ENCODE assay signal across 16 cellular contexts in genomic region chr13:99590519-99591011, GRCh38. TPM values are rescaled to one million over a fixed set of nuclear protein-coding genes. Genes with fewer than 3 reads are reported as not detected.
DNase-seq lines count a peak whose midpoint lies in the region; FAIRE-seq and TF ChIP-seq lines count a peak whose summit lies in the region.
"Had no signal": no experiment of that assay in that cellular context is flagged by ENCODE, and none has a peak within 500 bp of the region (broad histone marks: within the 10 kb centered on the region; RNA-seq: fewer than 3 reads in every experiment).

No MANE protein-coding gene starts in this region.

- H3K4me2 ChIP-seq in Loucy (ENCODE audit: low read depth, low read length, poor library complexity, severe bottlenecking), result no peak overlapping the region
- H3K4me2 ChIP-seq in neural progenitor cell, result no peak overlapping the region
- H3K4me2 ChIP-seq in PC-9, result no peak overlapping the region

- peaks cover 2% of the 10 kb centered on the region for H3K27me3 Mint-ChIP-seq in neural progenitor cell (ENCODE audit: insufficient read depth, low read depth)
- H3K27me3 Mint-ChIP-seq: activated B cell treated with CpG ODN at 0.5 μM for 24 hours, memory B cell had no signal

- FAIRE-seq in GM12892 (lab: Jason Lieb, UNC), result no peak

- no peak overlapping the region for H3K4me3 ChIP-seq in AG10803 (ENCODE audit: low read length)
- no peak overlapping the region for H3K4me3 ChIP-seq in Loucy (ENCODE audit: low read length, poor library complexity, severe bottlenecking)
- H3K4me3 ChIP-seq in neural progenitor cell, result no peak overlapping the region
- no peak overlapping the region for H3K4me3 ChIP-seq in PC-9
- H3K4me3 ChIP-seq: ovary had no signal

- 0 out of 2 replicates have a peak overlapping the region, but pooled peaks have one; percentile 2 for H2AFZ ChIP-seq in Loucy (ENCODE audit: low read length)
- H2AFZ ChIP-seq in neural progenitor cell (replicated peaks), result peak overlapping the region; percentile 57
- no peak overlapping the region for H2AFZ ChIP-seq in PC-9

- H3K9ac ChIP-seq in Loucy (ENCODE audit: low read depth, low read length, poor library complexity, severe bottlenecking) (no peak overlapping the region), neural progenitor cell (no peak overlapping the region)

- H3K4me1 Mint-ChIP-seq in neural progenitor cell, result peaks cover 2% of the 10 kb centered on the region
- H3K4me1 Mint-ChIP-seq: activated B cell treated with CpG ODN at 0.5 μM for 24 hours, memory B cell had no signal

- DNase-seq in AG10803 (ENCODE audit: low read depth) (peak; percentile 21), dedifferentiated amniotic fluid mesenchymal stem cell (ENCODE audit: extremely low spot score) (peak; percentile 77), neural progenitor cell (ENCODE audit: low spot score) (no peak), GM12892 (ENCODE audit: insufficient read length) (no peak), PC-9 (no peak)
- DNase-seq in activated CD4-positive, CD25-positive, alpha-beta regulatory T cell treated with anti-CD3 and anti-CD28 coated beads, Interleukin-2, amount 50 U/mL, for 72 hours, result no peak
- DNase-seq in stimulated activated CD4-positive, alpha-beta T cell treated with anti-CD3 and anti-CD28 coated beads, Interleukin-1b, Interleukin-23, amount 100 ng/mL, for 48 hours, result no peak
- DNase-seq: activated B cell treated with CpG ODN at 0.5 μM for 24 hours, activated T-cell treated with anti-CD3 and anti-CD28 coated beads for 4 hours, EL, hypothalamus, NCI-H2171 had no signal

- H3K9me3 Mint-ChIP-seq in neural progenitor cell, result peaks cover 2% of the 10 kb centered on the region
- H3K9me3 Mint-ChIP-seq: activated B cell treated with CpG ODN at 0.5 μM for 24 hours, memory B cell had no signal

- H4K20me1 ChIP-seq in Loucy (ENCODE audit: insufficient read depth, low read length, poor library complexity, severe bottlenecking), result no peaks in the 10 kb centered on the region
- H4K20me1 ChIP-seq in neural progenitor cell (ENCODE audit: low read depth), result no peaks in the 10 kb centered on the region
- no peaks in the 10 kb centered on the region for H4K20me1 ChIP-seq in PC-9 (ENCODE audit: insufficient read depth)

- H3K27ac ChIP-seq in neural progenitor cell, result no peak overlapping the region
- no peak overlapping the region for H3K27ac ChIP-seq in PC-9
- H3K27ac ChIP-seq: C4-2B, ovary had no signal

- H3K36me3 Mint-ChIP-seq in neural progenitor cell, result no peaks in the 10 kb centered on the region
- H3K36me3 Mint-ChIP-seq: memory B cell had no signal

- H3K4me3 Mint-ChIP-seq in neural progenitor cell, result no peak overlapping the region
- H3K4me3 Mint-ChIP-seq: activated B cell treated with CpG ODN at 0.5 μM for 24 hours, memory B cell had no signal

- intact Hi-C loops in PC-9 (cut with micrococcal nuclease; ENCODE audit: unreplicated experiment), result no loop called here

- POLR2A ChIA-PET in PC-9 (lab: Charles Lee; ENCODE audit: unreplicated experiment), result no interaction called here

- H3F3A ChIP-seq in Loucy (ENCODE audit: low read depth), result no peaks in the 10 kb centered on the region
- H3F3A ChIP-seq in neural progenitor cell (ENCODE audit: low read depth), result no peaks in the 10 kb centered on the region
- H3F3A ChIP-seq in PC-9 (ENCODE audit: insufficient read depth, low read depth), result no peaks in the 10 kb centered on the region

- H3K9me2 ChIP-seq in Loucy (replicated peaks; ENCODE audit: low read depth, low read length) (no peaks in the 10 kb centered on the region), PC-9 (ENCODE audit: insufficient read depth) (no peaks in the 10 kb centered on the region)

- H3K36me3 ChIP-seq in Loucy (ENCODE audit: insufficient read depth, low read length), result no peaks in the 10 kb centered on the region
- H3K36me3 ChIP-seq in neural progenitor cell, result no peaks in the 10 kb centered on the region
- no peaks in the 10 kb centered on the region for H3K36me3 ChIP-seq in PC-9 (ENCODE audit: low read depth)
- H3K36me3 ChIP-seq: ovary had no signal

- H3K9me3 ChIP-seq in Loucy (ENCODE audit: insufficient read depth, low read depth, low read length), result no peaks in the 10 kb centered on the region
- H3K9me3 ChIP-seq in neural progenitor cell (ENCODE audit: low read depth), result no peaks in the 10 kb centered on the region
- no peaks in the 10 kb centered on the region for H3K9me3 ChIP-seq in PC-9 (ENCODE audit: insufficient read depth, low read depth)
- H3K9me3 ChIP-seq: ovary had no signal

- H3K4me1 ChIP-seq in Loucy (ENCODE audit: insufficient read depth, low read length, poor library complexity, severe bottlenecking) (peaks cover 10% of the 10 kb centered on the region), neural progenitor cell (no peaks in the 10 kb centered on the region), PC-9 (replicated peaks; ENCODE audit: insufficient read depth) (no peaks in the 10 kb centered on the region)

- BruUV-seq in PC-9 (replicated peaks; lab: Mats Ljungman, UMichigan), result no TSS peak

- H3K27me3 ChIP-seq in Loucy (ENCODE audit: insufficient read depth, low read length, poor library complexity, severe bottlenecking) (no peaks in the 10 kb centered on the region), neural progenitor cell (no peaks in the 10 kb centered on the region), PC-9 (ENCODE audit: insufficient read depth, low read depth) (no peaks in the 10 kb centered on the region)
- H3K27me3 ChIP-seq: ovary had no signal

- TF ChIP-seq CTCF in AG10803 (conservative IDR thresholded peaks at IDR 0.05; ENCODE audit: low read length), result no peak
- no peak for TF ChIP-seq CTCF in Loucy (conservative IDR thresholded peaks at IDR 0.05; ENCODE audit: low read length)
- no peak for TF ChIP-seq CTCF in neural progenitor cell (IDR thresholded peaks at IDR 0.05)
- TF ChIP-seq CTCF in PC-9 (conservative IDR thresholded peaks at IDR 0.05), result no peak

- H3K27ac Mint-ChIP-seq in neural progenitor cell, result no peak overlapping the region
- H3K27ac Mint-ChIP-seq: activated B cell treated with CpG ODN at 0.5 μM for 24 hours, memory B cell had no signal

- no peak for TF ChIP-seq POLR2A in GM12892 (IDR thresholded peaks at IDR 0.05; ENCODE audit: low read depth, low read length)

- H3K79me2 ChIP-seq in Loucy (ENCODE audit: insufficient read depth, low read length) (no peaks in the 10 kb centered on the region), neural progenitor cell (ENCODE audit: low read depth) (no peaks in the 10 kb centered on the region), PC-9 (ENCODE audit: low read depth) (no peaks in the 10 kb centered on the region)

- CTCF ChIA-PET in PC-9 (lab: Charles Lee), result no interaction called here

RNA-seq across cellular contexts. Expression of gene CLYBL, which starts 15.9 kb away (rescaled TPM):
- 12.1 and 14.2 TPM in 2 replicates for total RNA-seq in neural progenitor cell (ENCODE audit: low replicate concordance)
- polyA plus RNA-seq in GM12892 (2012; ENCODE audit: missing spikeins), result 8.2 TPM
- 5.9 and 9.4 TPM in 2 replicates for total RNA-seq in PC-9 (2021)

Comparison
In these comparisons a context has a peak if more than half of its experiments do, and no peak if none do; other contexts are left out.
1. DNase-seq: peak in AG10803 (single experiment) and dedifferentiated amniotic fluid mesenchymal stem cell (single experiment); none in neural progenitor cell (single experiment), activated CD4-positive, CD25-positive, alpha-beta regulatory T cell treated with anti-CD3 and anti-CD28 coated beads, Interleukin-2, amount 50 U/mL, for 72 hours (single experiment), GM12892 (single experiment), stimulated activated CD4-positive, alpha-beta T cell treated with anti-CD3 and anti-CD28 coated beads, Interleukin-1b, Interleukin-23, amount 100 ng/mL, for 48 hours (single experiment) and PC-9 (0 of 2).